Comparison of ENCODE assay signal across 1 cellular context in genomic region chr6:99568103-99568933, GRCh38.
A peak's percentile ranks its signal among the peaks of the same experiment; 100 is the strongest.
TF ChIP-seq lines count a peak whose summit lies in the region.

TSS of gene CCNC (minus strand) at chr6:99568660. CDS start at chr6:99568527, 133 bp downstream.

TF ChIP-seq in HepG2, 621 proteins besides CTCF, POLR2A, EP300 and RAD21 (continued from another document and continues in another):
- TF ChIP-seq, protein P1, sequence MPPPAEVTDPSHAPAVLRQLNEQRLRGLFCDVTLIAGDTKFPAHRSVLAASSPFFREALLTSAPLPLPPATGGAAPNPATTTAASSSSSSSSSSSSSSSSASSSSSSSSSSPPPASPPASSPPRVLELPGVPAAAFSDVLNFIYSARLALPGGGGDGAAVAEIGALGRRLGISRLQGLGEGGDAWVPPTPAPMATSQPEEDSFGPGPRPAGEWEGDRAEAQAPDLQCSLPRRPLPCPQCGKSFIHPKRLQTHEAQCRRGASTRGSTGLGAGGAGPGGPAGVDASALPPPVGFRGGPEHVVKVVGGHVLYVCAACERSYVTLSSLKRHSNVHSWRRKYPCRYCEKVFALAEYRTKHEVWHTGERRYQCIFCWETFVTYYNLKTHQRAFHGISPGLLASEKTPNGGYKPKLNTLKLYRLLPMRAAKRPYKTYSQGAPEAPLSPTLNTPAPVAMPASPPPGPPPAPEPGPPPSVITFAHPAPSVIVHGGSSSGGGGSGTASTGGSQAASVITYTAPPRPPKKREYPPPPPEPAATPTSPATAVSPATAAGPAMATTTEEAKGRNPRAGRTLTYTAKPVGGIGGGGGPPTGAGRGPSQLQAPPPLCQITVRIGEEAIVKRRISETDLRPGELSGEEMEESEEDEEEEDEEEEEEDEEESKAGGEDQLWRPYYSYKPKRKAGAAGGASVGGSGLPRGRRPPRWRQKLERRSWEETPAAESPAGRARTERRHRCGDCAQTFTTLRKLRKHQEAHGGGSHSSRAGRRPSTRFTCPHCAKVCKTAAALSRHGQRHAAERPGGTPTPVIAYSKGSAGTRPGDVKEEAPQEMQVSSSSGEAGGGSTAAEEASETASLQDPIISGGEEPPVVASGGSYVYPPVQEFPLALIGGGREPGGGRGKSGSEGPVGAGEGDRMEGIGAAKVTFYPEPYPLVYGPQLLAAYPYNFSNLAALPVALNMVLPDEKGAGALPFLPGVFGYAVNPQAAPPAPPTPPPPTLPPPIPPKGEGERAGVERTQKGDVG (CRISPR knock-in tag; IDR thresholded peaks at IDR 0.05; ENCODE audit: borderline replicate concordance), result no peak
- TF ChIP-seq IRF2 (CRISPR knock-in tag; IDR thresholded peaks at IDR 0.05) (peak; percentile 97), ZNF274 (CRISPR knock-in tag; IDR thresholded peaks at IDR 0.05) (no peak; the same call in 1 of the 2 replicates), ZFP36 (IDR thresholded peaks at IDR 0.05; ENCODE audit: borderline replicate concordance, low read depth, low read length, partially characterized antibody) (no peak), MXD4 (CRISPR knock-in tag; IDR thresholded peaks at IDR 0.05) (peak; percentile 78), MLX (CRISPR knock-in tag; IDR thresholded peaks at IDR 0.05) (peak; percentile 55), ZNF3 (CRISPR knock-in tag; IDR thresholded peaks at IDR 0.05) (no peak), KIAA2018 (CRISPR knock-in tag; IDR thresholded peaks at IDR 0.05; ENCODE audit: borderline replicate concordance) (0 out of 2 replicates have a peak, but pooled peaks have one; percentile 47), SRSF4 (IDR thresholded peaks at IDR 0.05; ENCODE audit: low read depth, low read length, poor library complexity, severe bottlenecking) (no peak), ZHX1 (CRISPR knock-in tag; IDR thresholded peaks at IDR 0.05; ENCODE audit: low read depth) (peak; percentile 79; the same call in 1 of the 2 replicates), ZNF101 (CRISPR knock-in tag; IDR thresholded peaks at IDR 0.05; ENCODE audit: borderline replicate concordance, low read depth) (no peak; the same call in 1 of the 2 replicates), ZNF180 (CRISPR knock-in tag; IDR thresholded peaks at IDR 0.05; ENCODE audit: borderline replicate concordance, low read depth) (no peak), NCOA1 (CRISPR knock-in tag; IDR thresholded peaks at IDR 0.05) (peak; percentile 40; the same call in 1 of the 2 replicates), GRHL1 (CRISPR knock-in tag; conservative IDR thresholded peaks at IDR 0.05) (no peak), ZNF281 (CRISPR knock-in tag; IDR thresholded peaks at IDR 0.05; ENCODE audit: borderline replicate concordance) (peak; percentile 42; the same call in 1 of the 2 replicates), RARG (CRISPR knock-in tag; IDR thresholded peaks at IDR 0.05; ENCODE audit: low read depth) (no peak), SNRNP70 (IDR thresholded peaks at IDR 0.05; ENCODE audit: low read depth, low read length) (no peak), KLF9 (CRISPR knock-in tag; IDR thresholded peaks at IDR 0.05; ENCODE audit: low read depth) (0 out of 2 replicates have a peak, but pooled peaks have one; percentile 67)
- TF ChIP-seq, protein P2, sequence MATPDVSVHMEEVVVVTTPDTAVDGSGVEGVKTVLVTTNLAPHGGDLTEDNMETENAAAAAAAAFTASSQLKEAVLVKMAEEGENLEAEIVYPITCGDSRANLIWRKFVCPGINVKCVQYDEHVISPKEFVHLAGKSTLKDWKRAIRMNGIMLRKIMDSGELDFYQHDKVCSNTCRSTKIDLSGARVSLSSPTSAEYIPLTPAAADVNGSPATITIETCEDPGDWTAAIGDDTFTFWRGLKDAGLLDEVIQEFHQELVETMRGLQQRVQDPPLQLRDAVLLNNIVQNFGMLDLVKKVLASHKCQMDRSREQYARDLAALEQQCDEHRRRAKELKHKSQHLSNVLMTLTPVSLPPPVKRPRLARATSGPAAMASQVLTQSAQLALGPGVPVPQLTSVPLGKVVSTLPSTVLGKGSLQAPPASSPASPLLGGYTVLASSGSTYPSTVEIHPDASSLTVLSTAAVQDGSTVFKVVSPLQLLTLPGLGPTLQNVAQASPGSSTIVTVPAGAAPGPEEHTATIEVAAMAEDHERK (CRISPR knock-in tag; IDR thresholded peaks at IDR 0.05; ENCODE audit: low read depth), result 0 out of 2 replicates have a peak, but pooled peaks have one; percentile 62
- TF ChIP-seq, protein P3, sequence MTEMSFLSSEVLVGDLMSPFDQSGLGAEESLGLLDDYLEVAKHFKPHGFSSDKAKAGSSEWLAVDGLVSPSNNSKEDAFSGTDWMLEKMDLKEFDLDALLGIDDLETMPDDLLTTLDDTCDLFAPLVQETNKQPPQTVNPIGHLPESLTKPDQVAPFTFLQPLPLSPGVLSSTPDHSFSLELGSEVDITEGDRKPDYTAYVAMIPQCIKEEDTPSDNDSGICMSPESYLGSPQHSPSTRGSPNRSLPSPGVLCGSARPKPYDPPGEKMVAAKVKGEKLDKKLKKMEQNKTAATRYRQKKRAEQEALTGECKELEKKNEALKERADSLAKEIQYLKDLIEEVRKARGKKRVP (CRISPR knock-in tag; IDR thresholded peaks at IDR 0.05), result peak in 1 of 2 experiments; percentile 43; a peak in 1 of 4 replicates
- TF ChIP-seq, protein P4, sequence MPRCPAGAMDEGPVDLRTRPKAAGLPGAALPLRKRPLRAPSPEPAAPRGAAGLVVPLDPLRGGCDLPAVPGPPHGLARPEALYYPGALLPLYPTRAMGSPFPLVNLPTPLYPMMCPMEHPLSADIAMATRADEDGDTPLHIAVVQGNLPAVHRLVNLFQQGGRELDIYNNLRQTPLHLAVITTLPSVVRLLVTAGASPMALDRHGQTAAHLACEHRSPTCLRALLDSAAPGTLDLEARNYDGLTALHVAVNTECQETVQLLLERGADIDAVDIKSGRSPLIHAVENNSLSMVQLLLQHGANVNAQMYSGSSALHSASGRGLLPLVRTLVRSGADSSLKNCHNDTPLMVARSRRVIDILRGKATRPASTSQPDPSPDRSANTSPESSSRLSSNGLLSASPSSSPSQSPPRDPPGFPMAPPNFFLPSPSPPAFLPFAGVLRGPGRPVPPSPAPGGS (CRISPR knock-in tag; IDR thresholded peaks at IDR 0.05), result 0 out of 2 replicates have a peak, but pooled peaks have one; percentile 14
- TF ChIP-seq, protein P5, sequence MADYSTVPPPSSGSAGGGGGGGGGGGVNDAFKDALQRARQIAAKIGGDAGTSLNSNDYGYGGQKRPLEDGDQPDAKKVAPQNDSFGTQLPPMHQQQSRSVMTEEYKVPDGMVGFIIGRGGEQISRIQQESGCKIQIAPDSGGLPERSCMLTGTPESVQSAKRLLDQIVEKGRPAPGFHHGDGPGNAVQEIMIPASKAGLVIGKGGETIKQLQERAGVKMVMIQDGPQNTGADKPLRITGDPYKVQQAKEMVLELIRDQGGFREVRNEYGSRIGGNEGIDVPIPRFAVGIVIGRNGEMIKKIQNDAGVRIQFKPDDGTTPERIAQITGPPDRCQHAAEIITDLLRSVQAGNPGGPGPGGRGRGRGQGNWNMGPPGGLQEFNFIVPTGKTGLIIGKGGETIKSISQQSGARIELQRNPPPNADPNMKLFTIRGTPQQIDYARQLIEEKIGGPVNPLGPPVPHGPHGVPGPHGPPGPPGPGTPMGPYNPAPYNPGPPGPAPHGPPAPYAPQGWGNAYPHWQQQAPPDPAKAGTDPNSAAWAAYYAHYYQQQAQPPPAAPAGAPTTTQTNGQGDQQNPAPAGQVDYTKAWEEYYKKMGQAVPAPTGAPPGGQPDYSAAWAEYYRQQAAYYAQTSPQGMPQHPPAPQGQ (CRISPR knock-in tag; IDR thresholded peaks at IDR 0.05; ENCODE audit: borderline replicate concordance), result no peak
